ENCODE assay signal across 1 cellular context in genomic region chr3:148708409-148708808, GRCh38.
TF ChIP-seq lines count a peak whose summit lies in the region.

No MANE protein-coding gene starts in this region.

TF ChIP-seq in SK-N-SH, 30 proteins besides CTCF, POLR2A, EP300 and RAD21 (continued from another document):
- TF ChIP-seq USF2 (IDR thresholded peaks at IDR 0.05; ENCODE audit: borderline replicate concordance, low read depth, low read length) (no peak), REST (IDR thresholded peaks at IDR 0.05; ENCODE audit: low read depth, low read length) (no peak), TAF1 (IDR thresholded peaks at IDR 0.05; ENCODE audit: borderline replicate concordance, low read depth, low read length) (no peak), GATA2 (CRISPR knock-in tag; IDR thresholded peaks at IDR 0.05) (no peak), GABPA (IDR thresholded peaks at IDR 0.05; ENCODE audit: low read depth) (no peak), PBX3 (IDR thresholded peaks at IDR 0.05) (no peak), POLR2AphosphoS5 (IDR thresholded peaks at IDR 0.05; ENCODE audit: low read depth, low read length) (no peak), FOXJ3 (CRISPR knock-in tag; IDR thresholded peaks at IDR 0.05) (no peak), FOXM1 (IDR thresholded peaks at IDR 0.05; ENCODE audit: low read depth) (no peak)
